In the genomic region with DNA sequence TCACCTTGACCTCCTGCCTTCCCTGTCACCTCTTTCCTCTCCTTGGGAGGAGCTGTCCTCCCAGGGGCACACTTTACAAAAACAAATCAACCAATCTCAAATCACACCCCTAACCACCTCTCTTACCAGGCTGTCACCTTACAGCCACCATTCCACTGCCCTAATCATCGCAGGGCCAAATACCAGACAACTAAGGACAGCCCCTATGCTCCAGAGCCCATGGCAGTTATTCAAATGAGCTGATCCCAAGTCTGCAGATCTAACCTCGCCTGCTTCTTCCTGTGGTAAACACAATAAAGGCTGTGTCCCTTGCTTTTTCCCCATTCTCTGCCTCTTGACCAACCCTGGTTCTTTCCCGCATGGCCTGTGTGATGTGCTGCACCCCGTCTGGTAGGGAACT, we compare ENCODE assay signal across 1 cellular context.
TF ChIP-seq lines count a peak whose summit lies in the region.

No MANE protein-coding gene starts in this region.

TF ChIP-seq in GM23338, 12 proteins besides CTCF, POLR2A, EP300 and RAD21 (continued from another document):
- TF ChIP-seq NANOG (IDR thresholded peaks at IDR 0.05; ENCODE audit: borderline replicate concordance) (no peak), CREB1 (CRISPR knock-in tag; IDR thresholded peaks at IDR 0.05; ENCODE audit: low read depth) (no peak), JUNB (IDR thresholded peaks at IDR 0.05; ENCODE audit: unreplicated experiment) (no peak), EZH2phosphoT487 (IDR thresholded peaks at IDR 0.05; ENCODE audit: unreplicated experiment) (no peak), STAT1 (IDR thresholded peaks at IDR 0.05; ENCODE audit: unreplicated experiment) (no peak), POLR2AphosphoS5 (IDR thresholded peaks at IDR 0.05; ENCODE audit: low read depth) (no peak)
- TF ChIP-seq, protein P1, sequence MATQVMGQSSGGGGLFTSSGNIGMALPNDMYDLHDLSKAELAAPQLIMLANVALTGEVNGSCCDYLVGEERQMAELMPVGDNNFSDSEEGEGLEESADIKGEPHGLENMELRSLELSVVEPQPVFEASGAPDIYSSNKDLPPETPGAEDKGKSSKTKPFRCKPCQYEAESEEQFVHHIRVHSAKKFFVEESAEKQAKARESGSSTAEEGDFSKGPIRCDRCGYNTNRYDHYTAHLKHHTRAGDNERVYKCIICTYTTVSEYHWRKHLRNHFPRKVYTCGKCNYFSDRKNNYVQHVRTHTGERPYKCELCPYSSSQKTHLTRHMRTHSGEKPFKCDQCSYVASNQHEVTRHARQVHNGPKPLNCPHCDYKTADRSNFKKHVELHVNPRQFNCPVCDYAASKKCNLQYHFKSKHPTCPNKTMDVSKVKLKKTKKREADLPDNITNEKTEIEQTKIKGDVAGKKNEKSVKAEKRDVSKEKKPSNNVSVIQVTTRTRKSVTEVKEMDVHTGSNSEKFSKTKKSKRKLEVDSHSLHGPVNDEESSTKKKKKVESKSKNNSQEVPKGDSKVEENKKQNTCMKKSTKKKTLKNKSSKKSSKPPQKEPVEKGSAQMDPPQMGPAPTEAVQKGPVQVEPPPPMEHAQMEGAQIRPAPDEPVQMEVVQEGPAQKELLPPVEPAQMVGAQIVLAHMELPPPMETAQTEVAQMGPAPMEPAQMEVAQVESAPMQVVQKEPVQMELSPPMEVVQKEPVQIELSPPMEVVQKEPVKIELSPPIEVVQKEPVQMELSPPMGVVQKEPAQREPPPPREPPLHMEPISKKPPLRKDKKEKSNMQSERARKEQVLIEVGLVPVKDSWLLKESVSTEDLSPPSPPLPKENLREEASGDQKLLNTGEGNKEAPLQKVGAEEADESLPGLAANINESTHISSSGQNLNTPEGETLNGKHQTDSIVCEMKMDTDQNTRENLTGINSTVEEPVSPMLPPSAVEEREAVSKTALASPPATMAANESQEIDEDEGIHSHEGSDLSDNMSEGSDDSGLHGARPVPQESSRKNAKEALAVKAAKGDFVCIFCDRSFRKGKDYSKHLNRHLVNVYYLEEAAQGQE (IDR thresholded peaks at IDR 0.05; ENCODE audit: unreplicated experiment): no peak
TF ChIP-seq in GM23338: peak in this region for 0.
